In genomic region chr4:145618210-145618911, GRCh38 we compare ENCODE assay signal across 8 cellular contexts. TPM values are rescaled to one million over a fixed set of nuclear protein-coding genes. Genes with fewer than 3 reads are reported as not detected.
DNase-seq lines count a peak whose midpoint lies in the region; ATAC-seq and TF ChIP-seq lines count a peak whose summit lies in the region.

No MANE protein-coding gene starts in this region.

- H3K4me1 Mint-ChIP-seq in activated naive CD4-positive, alpha-beta T cell treated with anti-CD3 and anti-CD28 coated beads for 36 hours (ENCODE audit: low read depth), result peaks cover 46% of the 10 kb centered on the region

- no peak for TF ChIP-seq CTCF in GM12864 (IDR thresholded peaks at IDR 0.05; ENCODE audit: low read depth, low read length, missing control alignments)
- TF ChIP-seq CTCF in MM.1S (IDR thresholded peaks at IDR 0.05; ENCODE audit: low read length), result no peak
- TF ChIP-seq CTCF in parathyroid adenoma (IDR thresholded peaks at IDR 0.05), result no peak

- H4K20me1 ChIP-seq in MM.1S (ENCODE audit: insufficient read depth, low read length), result no peaks in the 10 kb centered on the region

- DNase-seq in GM12864 (ENCODE audit: low read depth) (no peak), MM.1S (peak; percentile 38), globus pallidus (ENCODE audit: low spot score) (peak; percentile 20), pons (ENCODE audit: low spot score) (no peak)
- DNase-seq in activated naive CD4-positive, alpha-beta T cell treated with anti-CD3 and anti-CD28 coated beads for 36 hours, result peak; percentile 27

- no peaks in the 10 kb centered on the region for H3K9me2 ChIP-seq in MM.1S (replicated peaks; ENCODE audit: insufficient read depth, low read length)

- H3K9ac ChIP-seq in MM.1S (ENCODE audit: low read length), result peak overlapping the region; percentile 94
- peak overlapping the region; percentile 13 for H3K9ac ChIP-seq in parathyroid adenoma

- H3K9me3 Mint-ChIP-seq in activated naive CD4-positive, alpha-beta T cell treated with anti-CD3 and anti-CD28 coated beads for 36 hours, result peaks cover 4% of the 10 kb centered on the region

- H3K36me3 ChIP-seq in MM.1S (replicated peaks; ENCODE audit: insufficient read depth, low read length), result no peaks in the 10 kb centered on the region
- no peaks in the 10 kb centered on the region for H3K36me3 ChIP-seq in parathyroid adenoma (ENCODE audit: control insufficient read depth, insufficient read depth, low read length)

- H3K79me2 ChIP-seq in MM.1S (ENCODE audit: low read length), result peaks cover 22% of the 10 kb centered on the region
- H3K79me2 ChIP-seq in parathyroid adenoma, result no peaks in the 10 kb centered on the region

- peak overlapping the region; percentile 89 for H3K4me2 ChIP-seq in MM.1S (ENCODE audit: low read depth, low read length)
- H3K4me2 ChIP-seq in parathyroid adenoma (ENCODE audit: low read length), result peak overlapping the region; percentile 88

- peak overlapping the region; percentile 99 for H3K27ac Mint-ChIP-seq in activated naive CD4-positive, alpha-beta T cell treated with anti-CD3 and anti-CD28 coated beads for 36 hours

- peak overlapping the region; percentile 77 for H2AFZ ChIP-seq in MM.1S (ENCODE audit: low read length)
- H2AFZ ChIP-seq in parathyroid adenoma, result peak overlapping the region; percentile 85

- ATAC-seq in GM19023 (IDR thresholded peaks at IDR 0.05; ENCODE audit: unreplicated experiment) (no peak), HG03039 (IDR thresholded peaks at IDR 0.05; ENCODE audit: unreplicated experiment) (no peak)

- intact Hi-C loops in activated naive CD4-positive, alpha-beta T cell treated with anti-CD3 and anti-CD28 coated beads for 36 hours (cut with micrococcal nuclease), result loop anchor here (2.0 to 10.0 kb wide), 5 partner anchors 62 to 716 kb away; partner anchors contain the start of gene LSM6

- H3K27me3 ChIP-seq in MM.1S (replicated peaks; ENCODE audit: insufficient read depth, low read length), result no peaks in the 10 kb centered on the region
- no peaks in the 10 kb centered on the region for H3K27me3 ChIP-seq in parathyroid adenoma (ENCODE audit: control insufficient read depth, insufficient read depth, low read length)

- peak overlapping the region; percentile 93 for H3K4me3 Mint-ChIP-seq in activated naive CD4-positive, alpha-beta T cell treated with anti-CD3 and anti-CD28 coated beads for 36 hours

- H3K4me1 ChIP-seq in MM.1S (ENCODE audit: low read length) (peaks cover 18% of the 10 kb centered on the region), parathyroid adenoma (no peaks in the 10 kb centered on the region)

- H3K36me3 Mint-ChIP-seq in activated naive CD4-positive, alpha-beta T cell treated with anti-CD3 and anti-CD28 coated beads for 36 hours (ENCODE audit: low read depth), result peaks cover 14% of the 10 kb centered on the region

- CTCF ChIA-PET in activated naive CD4-positive, alpha-beta T cell treated with anti-CD3 and anti-CD28 coated beads for 36 hours (lab: Charles Lee), result interaction anchor here (0.9 to 2.9 kb wide), 8 partner anchors 9 to 519 kb away, joined by 3 to 19 read pairs (median 7); partner anchors contain the start of gene ABCE1

- H3K27me3 Mint-ChIP-seq in activated naive CD4-positive, alpha-beta T cell treated with anti-CD3 and anti-CD28 coated beads for 36 hours (ENCODE audit: low read depth), result no peaks in the 10 kb centered on the region

- H3F3A ChIP-seq in MM.1S (ENCODE audit: insufficient read depth, low read length), result no peaks in the 10 kb centered on the region

- H3K4me3 ChIP-seq in GM12864 (ENCODE audit: low read depth, low read length), result peak overlapping the region; percentile 82
- peak overlapping the region; percentile 87 for H3K4me3 ChIP-seq in MM.1S (ENCODE audit: low read length)
- peak overlapping the region; percentile 97 for H3K4me3 ChIP-seq in parathyroid adenoma (ENCODE audit: low read depth, low read length)

- no peaks in the 10 kb centered on the region for H3K9me3 ChIP-seq in MM.1S (replicated peaks; ENCODE audit: insufficient read depth, low read length)
- no peaks in the 10 kb centered on the region for H3K9me3 ChIP-seq in parathyroid adenoma (ENCODE audit: control insufficient read depth, low read length)

- H3K27ac ChIP-seq in MM.1S (ENCODE audit: low read length), result peak overlapping the region; percentile 85
- H3K27ac ChIP-seq in parathyroid adenoma, result peak overlapping the region; percentile 89

RNA-seq across cellular contexts. Expression of gene MMAA, which starts 0.8 kb away (rescaled TPM):
- total RNA-seq in activated naive CD4-positive, alpha-beta T cell treated with anti-CD3 and anti-CD28 coated beads for 36 hours, result 10 to 100 TPM; 15.2 to 19.6 TPM

Comparison
In these comparisons a context has a peak if more than half of its experiments do, and no peak if none do; other contexts are left out.
1. DNase-seq: peak in MM.1S (single experiment), activated naive CD4-positive, alpha-beta T cell treated with anti-CD3 and anti-CD28 coated beads for 36 hours (single experiment) and globus pallidus (single experiment); none in GM12864 (single experiment) and pons (single experiment).
2. Peak in every context shown above with its lines, with median percentiles within 50 percentile points of each other: H3K4me3 ChIP-seq.